In the genomic region with DNA sequence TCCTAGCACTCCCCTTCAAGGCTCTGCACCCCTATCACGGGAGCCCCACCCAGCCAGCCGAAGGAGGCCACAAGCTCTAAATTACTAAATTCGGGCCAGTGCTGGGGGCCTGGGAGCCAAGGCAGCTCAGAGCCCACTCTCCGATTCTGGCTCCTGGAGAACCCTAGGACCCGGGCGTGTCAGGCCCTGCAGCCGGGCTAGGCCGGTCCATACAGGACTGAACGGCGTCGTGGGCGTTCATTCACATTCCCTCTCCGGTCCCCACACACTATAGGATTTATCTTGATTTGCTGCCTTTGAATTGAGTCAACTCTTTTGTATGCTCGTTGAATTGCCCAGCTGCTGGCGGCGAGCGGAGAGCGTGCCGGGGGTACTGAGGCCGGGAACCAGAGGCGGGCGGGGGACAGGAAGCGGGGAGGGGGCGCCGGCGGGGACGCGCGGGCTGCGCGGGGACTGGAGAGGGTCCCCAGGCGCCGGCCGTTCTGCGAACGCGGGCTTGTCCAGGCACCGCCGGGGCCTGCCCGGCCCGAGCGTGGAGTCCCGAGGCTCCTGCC, we compare ENCODE assay signal across 11 cellular contexts. TPM values are rescaled to one million over a fixed set of nuclear protein-coding genes. Genes with fewer than 3 reads are reported as not detected.
DNase-seq lines count a peak whose midpoint lies in the region; ATAC-seq and TF ChIP-seq lines count a peak whose summit lies in the region.
"Had no signal": no experiment of that assay in that cellular context is flagged by ENCODE, and none has a peak within 500 bp of the region (broad histone marks: within the 10 kb centered on the region; RNA-seq: fewer than 3 reads in every experiment).

No MANE protein-coding gene starts in this region.

- peak overlapping the region; percentile 3 for H2AFZ ChIP-seq in mammary epithelial cell (ENCODE audit: low read depth, low read length)

- H3K27ac ChIP-seq in mammary epithelial cell (ENCODE audit: insufficient read depth, low read depth, low read length) (no peak overlapping the region), breast epithelium (no peak overlapping the region), right lobe of liver (peak overlapping the region in 2 of 3 donors; percentile 68 to 74), aorta (ENCODE audit: low read depth in 1 of 2, low read length in 2 of 2) (no peak overlapping the region), esophagus muscularis mucosa (replicated peaks in 1 of 4) (no peak overlapping the region)
- H3K27ac ChIP-seq: brain microvascular endothelial cell had no signal

- DNase-seq in mammary epithelial cell (no peak), breast epithelium (ENCODE audit: low spot score in 2 of 2) (no peak), astrocyte of the hippocampus (ENCODE audit: low read depth, low spot score) (peak; percentile 65), right lobe of liver (no peak), aorta (peak; percentile 29 to 73), kidney glomerular epithelial cell (lab: John Stamatoyannopoulos, UW) (no peak), esophagus muscularis mucosa (ENCODE audit: extremely low spot score) (no peak)
- no peak for DNase-seq in central memory CD4-positive, alpha-beta T cell
- DNase-seq: brain microvascular endothelial cell, GF-D8 had no signal

- H3K9ac ChIP-seq in mammary epithelial cell (ENCODE audit: insufficient read depth, low read length), result no peak overlapping the region

- peak overlapping the region; percentile 23 for H3K4me2 ChIP-seq in mammary epithelial cell (ENCODE audit: insufficient read depth, low read depth, low read length)

- H3K36me3 ChIP-seq in mammary epithelial cell (ENCODE audit: insufficient read depth, low read length), result no peaks in the 10 kb centered on the region
- no peaks in the 10 kb centered on the region for H3K36me3 ChIP-seq in breast epithelium
- H3K36me3 ChIP-seq in right lobe of liver, result no peaks in the 10 kb centered on the region
- H3K36me3 ChIP-seq in aorta (ENCODE audit: control insufficient read depth in 1 of 2, insufficient read depth in 2 of 2, low read length in 1 of 2), result no peaks in the 10 kb centered on the region
- no peaks in the 10 kb centered on the region for H3K36me3 ChIP-seq in esophagus muscularis mucosa
- H3K36me3 ChIP-seq: brain microvascular endothelial cell had no signal

- no TSS peak for BruUV-seq in mammary epithelial cell (replicated peaks; lab: Mats Ljungman, UMichigan)

- H4K20me1 ChIP-seq in mammary epithelial cell (ENCODE audit: insufficient read depth, low read length), result no peaks in the 10 kb centered on the region

- TF ChIP-seq EP300 in esophagus muscularis mucosa (IDR thresholded peaks at IDR 0.05), result no peak

- no peaks in the 10 kb centered on the region for H3K79me2 ChIP-seq in mammary epithelial cell (ENCODE audit: insufficient read depth, low read length)

- CTCF ChIA-PET in mammary epithelial cell (lab: Charles Lee; ENCODE audit: low non-redundant PET), result no interaction called here

- 32% methylated on average over 12 of the region's 43 CpGs for WGBS in mammary epithelial cell (ENCODE audit: low coverage, missing lambda C conversion rate)
- WGBS in right lobe of liver (ENCODE audit: insufficient coverage, low coverage, low lambda C conversion rate, missing lambda C conversion rate), result 4% methylated on average over 10 of the region's 43 CpGs
- 39 to 48% methylated on average over 42 to 43 of the region's 43 CpGs for WGBS in aorta, 2 donors
- WGBS in esophagus muscularis mucosa, result 33% methylated on average over 12 of the region's 43 CpGs

- no peak for TF ChIP-seq POLR2A in breast epithelium (IDR thresholded peaks at IDR 0.05)
- no peak for TF ChIP-seq POLR2A in right lobe of liver (IDR thresholded peaks at IDR 0.05)
- no peak for TF ChIP-seq POLR2A in esophagus muscularis mucosa (IDR thresholded peaks at IDR 0.05; ENCODE audit: low read depth)

- no peak overlapping the region for H3K4me3 ChIP-seq in mammary epithelial cell (replicated peaks in 1 of 3; ENCODE audit: insufficient read depth in 1 of 3, low read depth in 2 of 3, low read length in 3 of 3)
- H3K4me3 ChIP-seq in breast epithelium, result peak overlapping the region in 1 of 3 donors; percentile 64
- peak overlapping the region in 2 of 3 donors; percentile 22 to 69 for H3K4me3 ChIP-seq in right lobe of liver
- no peak overlapping the region for H3K4me3 ChIP-seq in aorta (ENCODE audit: low read length in 2 of 2)
- H3K4me3 ChIP-seq in esophagus muscularis mucosa, result peak overlapping the region in 2 of 4 donors; percentile 44 to 52

- dilution Hi-C loops in mammary epithelial cell (cut with HindIII; ENCODE audit: low sequenced_read_pairs), result no loop called here

- H3K9me3 ChIP-seq in mammary epithelial cell (replicated peaks; ENCODE audit: insufficient read depth, low read length) (no peaks in the 10 kb centered on the region), breast epithelium (no peaks in the 10 kb centered on the region), right lobe of liver (no peaks in the 10 kb centered on the region), aorta (ENCODE audit: control insufficient read depth, low read length) (no peaks in the 10 kb centered on the region), esophagus muscularis mucosa (no peaks in the 10 kb centered on the region)

- intact Hi-C loops in mammary epithelial cell (cut with micrococcal nuclease), result loop anchor here (5.0 to 10.0 kb wide), 2 partner anchors 143 to 256 kb away; no protein-coding TSS in a partner anchor
- intact Hi-C loops in breast epithelium (cut with DNase I; ENCODE audit: low total_unique reads), result no loop called here
- intact Hi-C loops in right lobe of liver (cut with DNase I), result no loop called here
- intact Hi-C loops in aorta (cut with DNase I), result loop anchor here in 1 of 2 donors (10.0 kb wide), 2 partner anchors 536 to 676 kb away; no protein-coding TSS in a partner anchor
- intact Hi-C loops in esophagus muscularis mucosa (cut with DNase I), result loop anchor here (5.0 to 10.0 kb wide), 3 partner anchors 86 to 676 kb away; no protein-coding TSS in a partner anchor

- in situ Hi-C loops in mammary epithelial cell (cut with MboI; ENCODE audit: low sequenced_read_pairs in 2 of 2), result no loop called here

- H3K27me3 ChIP-seq in mammary epithelial cell (ENCODE audit: insufficient read depth, low read length), result peaks cover 34% of the 10 kb centered on the region
- H3K27me3 ChIP-seq in breast epithelium, result peaks cover 20 to 95% of the 10 kb centered on the region in 2 donors
- H3K27me3 ChIP-seq in right lobe of liver, result no peaks in the 10 kb centered on the region
- no peaks in the 10 kb centered on the region for H3K27me3 ChIP-seq in aorta (ENCODE audit: control insufficient read depth in 1 of 2, insufficient read depth in 2 of 2, low read length in 1 of 2)
- peaks cover 6 to 99% (median 79%) of the 10 kb centered on the region in 4 donors for H3K27me3 ChIP-seq in esophagus muscularis mucosa

- TF ChIP-seq CTCF in mammary epithelial cell (conservative IDR thresholded peaks at IDR 0.05 in 1 of 2, IDR thresholded peaks at IDR 0.05 in 1 of 2; ENCODE audit: extremely low read depth in 1 of 2, insufficient read depth in 1 of 2, low read depth in 1 of 2, low read length in 2 of 2) (no peak), breast epithelium (IDR thresholded peaks at IDR 0.05) (no peak), right lobe of liver (IDR thresholded peaks at IDR 0.05) (no peak), esophagus muscularis mucosa (IDR thresholded peaks at IDR 0.05) (no peak)

- H3K4me1 ChIP-seq in mammary epithelial cell (ENCODE audit: insufficient read depth, low read length), result peaks cover 13% of the 10 kb centered on the region
- peaks cover 5 to 26% of the 10 kb centered on the region in 2 donors for H3K4me1 ChIP-seq in breast epithelium
- H3K4me1 ChIP-seq in right lobe of liver, result peaks cover 0 to 41% (median 12%) of the 10 kb centered on the region in 4 donors
- no peaks in the 10 kb centered on the region for H3K4me1 ChIP-seq in aorta (ENCODE audit: control insufficient read depth in 1 of 2, insufficient read depth in 2 of 2, low read length in 2 of 2)
- peaks cover 37 to 66% (median 59%) of the 10 kb centered on the region in 4 donors for H3K4me1 ChIP-seq in esophagus muscularis mucosa

- ATAC-seq in right lobe of liver (peak in 1 of 4 donors; percentile 21), aorta (ENCODE audit: low FRiP score) (no peak)

RNA-seq across cellular contexts. Expression of a gene that starts 1.1 kb away (rescaled TPM):
- under 1 TPM in 1 of 2 donors, not detected in 1; 0.83 TPM for total RNA-seq in mammary epithelial cell
- 0.02 TPM for polyA plus RNA-seq in mammary epithelial cell
- not detected for polyA minus RNA-seq in mammary epithelial cell
- 1 to 10 TPM in 1 of 3 donors, under 1 TPM in 2; 0.59 to 1.3 (median 0.96) TPM for total RNA-seq in breast epithelium
- total RNA-seq in right lobe of liver, result 10 to 100 TPM in 1 of 6 experiments, 1 to 10 TPM in 5; 5.4 to 13.0 (median 7.5) TPM
- total RNA-seq in aorta, result 1 to 10 TPM; 1.2 to 4.8 TPM
- polyA plus RNA-seq in aorta, result under 1 TPM in 1 of 2 donors, not detected in 1; 0.13 TPM
- total RNA-seq in esophagus muscularis mucosa, result 1 to 10 TPM in 3 of 4 donors, under 1 TPM in 1; 0.86 to 3.3 (median 1.9) TPM
- total RNA-seq: MCF 10A had no signal

Comparison
In these comparisons a context has a peak if more than half of its experiments do, and no peak if none do; other contexts are left out.
1. intact Hi-C loops: an anchor here in mammary epithelial cell (5.0 to 10.0 kb wide) and esophagus muscularis mucosa (5.0 to 10.0 kb wide); none called in breast epithelium and right lobe of liver.
2. DNase-seq: peak in astrocyte of the hippocampus (single experiment) and aorta (2 of 2); none in mammary epithelial cell (single experiment), breast epithelium (0 of 2), right lobe of liver (0 of 3), central memory CD4-positive, alpha-beta T cell (single experiment), kidney glomerular epithelial cell (single experiment) and esophagus muscularis mucosa (single experiment).
3. H3K27ac ChIP-seq: peak in right lobe of liver (2 of 3); none in mammary epithelial cell (single experiment), breast epithelium (0 of 2), aorta (0 of 2) and esophagus muscularis mucosa (0 of 4).
4. H3K4me3 ChIP-seq: peak in right lobe of liver (2 of 3); none in mammary epithelial cell (0 of 3) and aorta (0 of 2).